11 cellular contexts compared by ENCODE assay signal in the genomic region with DNA sequence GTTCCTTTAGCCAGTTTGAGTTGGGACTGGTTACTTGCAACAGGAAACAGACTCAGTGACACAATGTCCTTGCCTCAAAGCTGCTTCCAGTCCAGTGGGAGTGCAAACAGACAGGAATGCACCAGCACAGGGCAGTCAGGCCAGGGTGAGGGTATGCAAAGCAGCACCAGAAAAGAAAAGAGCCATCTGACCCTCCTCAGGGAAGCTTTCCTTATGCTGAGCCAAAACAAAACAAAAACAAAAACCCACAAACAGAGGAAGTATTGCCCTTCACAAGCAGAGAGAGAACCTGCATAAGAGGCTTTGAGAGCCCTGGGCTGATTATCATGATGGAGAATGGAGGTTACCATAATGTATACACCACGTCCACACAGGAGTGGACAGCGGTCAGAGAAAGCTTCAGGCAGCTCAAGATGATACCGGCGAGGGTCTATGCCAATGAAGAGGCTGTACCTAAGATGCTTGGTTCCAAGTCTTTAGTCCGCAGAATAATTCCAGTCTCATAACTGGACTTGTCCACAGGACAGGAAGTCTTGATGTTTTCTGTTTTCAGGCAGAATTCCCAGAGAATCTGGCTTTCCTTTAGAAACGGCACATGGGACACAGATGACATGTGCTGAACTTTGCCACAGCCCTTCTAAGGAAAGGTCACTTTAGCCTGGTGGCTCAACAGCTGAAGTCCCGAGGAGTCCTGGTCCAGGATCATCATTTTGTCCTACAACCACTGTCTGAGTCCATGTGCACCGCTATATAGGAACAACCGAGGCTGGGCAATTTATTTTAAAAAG.
A peak's percentile ranks its signal among the peaks of the same experiment; 100 is the strongest.
DNase-seq lines count a peak whose midpoint lies in the region; ATAC-seq, FAIRE-seq and TF ChIP-seq lines count a peak whose summit lies in the region.
"Had no signal": no experiment of that assay in that cellular context is flagged by ENCODE, and none has a peak within 500 bp of the region (broad histone marks: within the 10 kb centered on the region; RNA-seq: fewer than 3 reads in every experiment).

No MANE protein-coding gene starts in this region.

- peaks cover 5% of the 10 kb centered on the region for H3K36me3 ChIP-seq in bronchial epithelial cell (ENCODE audit: control insufficient read depth, insufficient read depth, low read length)
- H3K36me3 ChIP-seq in upper lobe of left lung: peaks cover 3 to 29% (median 9%) of the 10 kb centered on the region in 4 donors

- no peak overlapping the region for H3K4me3 ChIP-seq in bronchial epithelial cell (ENCODE audit: low read depth, low read length)
- H3K4me3 ChIP-seq in upper lobe of left lung: no peak overlapping the region
- H3K4me3 ChIP-seq: A549 had no signal

- no peak for TF ChIP-seq EP300 in upper lobe of left lung (IDR thresholded peaks at IDR 0.05)

- ATAC-seq in activated T-cell treated with anti-CD3 and anti-CD28 coated beads, Interleukin-2, amount 50 U/mL, for 72 hours (replicated peaks in 1 of 2): no peak
- ATAC-seq in HG02623 (IDR thresholded peaks at IDR 0.05; ENCODE audit: unreplicated experiment): peak; percentile 80
- no peak for ATAC-seq in upper lobe of left lung (ENCODE audit: low FRiP score in 2 of 2)
- no peak for ATAC-seq in naive thymus-derived CD8-positive, alpha-beta T cell
- ATAC-seq: A549 had no signal

- peaks cover 10% of the 10 kb centered on the region for H3K27me3 Mint-ChIP-seq in activated T-cell treated with anti-CD3 and anti-CD28 coated beads, Interleukin-2, amount 50 U/mL, for 72 hours (ENCODE audit: low read depth)
- H3K27me3 Mint-ChIP-seq in naive thymus-derived CD8-positive, alpha-beta T cell: peaks cover 0 to 23% (median 8%) of the 10 kb centered on the region in 5 donors

- H3K9me3 Mint-ChIP-seq in activated T-cell treated with anti-CD3 and anti-CD28 coated beads, Interleukin-2, amount 50 U/mL, for 72 hours: peaks cover 0 to 2% of the 10 kb centered on the region in 2 donors
- H3K9me3 Mint-ChIP-seq in naive thymus-derived CD8-positive, alpha-beta T cell: no peaks in the 10 kb centered on the region

- peak; percentile 64 for FAIRE-seq in bronchial epithelial cell (lab: Jason Lieb, UNC)

- DNase-seq in activated T-cell treated with anti-CD3 and anti-CD28 coated beads, Interleukin-2, amount 50 U/mL, for 72 hours: no peak
- DNase-seq in activated T-cell treated with anti-CD3 and anti-CD28 coated beads, Interleukin-2, amount 50 U/mL, for 48 hours: no peak
- DNase-seq in bronchial epithelial cell (ENCODE audit: low read depth): no peak
- no peak for DNase-seq in upper lobe of left lung
- no peak for DNase-seq in naive thymus-derived CD8-positive, alpha-beta T cell
- no peak for DNase-seq in NCI-H2171 treated with DMSO at 0.1 percent for 48 hours (lab: John Stamatoyannopoulos, UW)
- DNase-seq in T-helper 2 cell: no peak
- DNase-seq: activated T-cell treated with anti-CD3 and anti-CD28 coated beads, Interleukin-2, amount 50 U/mL, for 1 hour; brain microvascular endothelial cell had no signal

- H3K4me1 Mint-ChIP-seq in activated T-cell treated with anti-CD3 and anti-CD28 coated beads, Interleukin-2, amount 50 U/mL, for 72 hours (ENCODE audit: low read depth): peaks cover 6% of the 10 kb centered on the region
- peaks cover 5 to 13% (median 11%) of the 10 kb centered on the region in 4 donors for H3K4me1 Mint-ChIP-seq in naive thymus-derived CD8-positive, alpha-beta T cell

- POLR2A ChIA-PET in naive thymus-derived CD8-positive, alpha-beta T cell (lab: Charles Lee): no interaction called here

- H3K27ac Mint-ChIP-seq in activated T-cell treated with anti-CD3 and anti-CD28 coated beads, Interleukin-2, amount 50 U/mL, for 72 hours: peak overlapping the region; percentile 34
- H3K27ac Mint-ChIP-seq in naive thymus-derived CD8-positive, alpha-beta T cell: peak overlapping the region in 1 of 10 donors; percentile 16

- TF ChIP-seq POLR2A in upper lobe of left lung (IDR thresholded peaks at IDR 0.05): no peak

- H3K36me3 Mint-ChIP-seq in activated T-cell treated with anti-CD3 and anti-CD28 coated beads, Interleukin-2, amount 50 U/mL, for 72 hours (ENCODE audit: insufficient read depth in 2 of 2): no peaks in the 10 kb centered on the region
- H3K36me3 Mint-ChIP-seq in naive thymus-derived CD8-positive, alpha-beta T cell: no peaks in the 10 kb centered on the region

- H3K9me3 ChIP-seq in upper lobe of left lung: no peaks in the 10 kb centered on the region
- H3K9me3 ChIP-seq: A549 had no signal

- peak overlapping the region in 3 of 4 donors; percentile 0 to 62 (median 58) for H3K27ac ChIP-seq in upper lobe of left lung
- H3K27ac ChIP-seq: A549, brain microvascular endothelial cell had no signal

- WGBS in upper lobe of left lung, 2 donors: 81 to 85% methylated on average over 9 of the region's 9 CpGs

- H3K4me1 ChIP-seq in upper lobe of left lung: peaks cover 0 to 24% (median 20%) of the 10 kb centered on the region in 4 donors
- H3K4me1 ChIP-seq: A549 had no signal

- H3K4me3 Mint-ChIP-seq in activated T-cell treated with anti-CD3 and anti-CD28 coated beads, Interleukin-2, amount 50 U/mL, for 72 hours: no peak overlapping the region
- H3K4me3 Mint-ChIP-seq in naive thymus-derived CD8-positive, alpha-beta T cell: no peak overlapping the region

- H3K27me3 ChIP-seq in bronchial epithelial cell (ENCODE audit: control insufficient read depth, insufficient read depth, low read length) (no peaks in the 10 kb centered on the region), upper lobe of left lung (no peaks in the 10 kb centered on the region)
- H3K27me3 ChIP-seq: brain microvascular endothelial cell had no signal

- TF ChIP-seq CTCF in bronchial epithelial cell (IDR thresholded peaks at IDR 0.05; ENCODE audit: insufficient read depth, low read length, severe bottlenecking) (no peak), upper lobe of left lung (IDR thresholded peaks at IDR 0.05) (no peak)
